ENCODE assay signal across 13 cellular contexts in genomic region chr19:3187662-3188511, GRCh38. TPM values are rescaled to one million over a fixed set of nuclear protein-coding genes. Genes with fewer than 3 reads are reported as not detected.
A peak's percentile ranks its signal among the peaks of the same experiment; 100 is the strongest.
DNase-seq lines count a peak whose midpoint lies in the region; ATAC-seq, FAIRE-seq and TF ChIP-seq lines count a peak whose summit lies in the region.
"Had no signal": no experiment of that assay in that cellular context is flagged by ENCODE, and none has a peak within 500 bp of the region (broad histone marks: within the 10 kb centered on the region; RNA-seq: fewer than 3 reads in every experiment).

No MANE protein-coding gene starts in this region.

- TF ChIP-seq RAD21 in A549 (conservative IDR thresholded peaks at IDR 0.05 in 1 of 2, IDR thresholded peaks at IDR 0.05 in 1 of 2) = no peak

- H3K4me1 ChIP-seq in A549 = peaks cover 11% of the 10 kb centered on the region

- no peak for TF ChIP-seq POLR2A in A549 (IDR thresholded peaks at IDR 0.05; ENCODE audit: low read length)

- H3K27ac Mint-ChIP-seq in activated CD8-positive, alpha-beta T cell treated with anti-CD3 and anti-CD28 coated beads for 36 hours = no peak overlapping the region
- no peak overlapping the region for H3K27ac Mint-ChIP-seq in memory B cell

- FAIRE-seq in A549 (lab: Jason Lieb, UNC) = no peak

- no peak for TF ChIP-seq EP300 in A549 (IDR thresholded peaks at IDR 0.05)

- 91% methylated on average over 30 of the region's 36 CpGs for WGBS in A549 (ENCODE audit: missing lambda C conversion rate)

- intact Hi-C loops in activated CD8-positive, alpha-beta T cell treated with anti-CD3 and anti-CD28 coated beads for 36 hours (cut with micrococcal nuclease) = no loop called here

- DNase-seq in A549 (ENCODE audit: low read depth in 1 of 2, low spot score in 1 of 2) = no peak
- DNase-seq in GM12864 (ENCODE audit: low read depth) = no peak
- no peak for DNase-seq in activated CD8-positive, alpha-beta T cell treated with anti-CD3 and anti-CD28 coated beads for 36 hours
- DNase-seq in memory B cell (ENCODE audit: low spot score in 2 of 2) = no peak
- no peak for DNase-seq in NCI-H510A treated with DMSO at 0.1 percent for 48 hours (lab: John Stamatoyannopoulos, UW)
- no peak for DNase-seq in HuH-7.5 (ENCODE audit: low spot score)
- DNase-seq: activated CD4-positive, alpha-beta T cell treated with anti-CD3 and anti-CD28 coated beads for 4 hours; NCI-H187; stimulated activated CD4-positive, alpha-beta T cell treated with anti-CD3 and anti-CD28 coated beads, Interleukin-4, amount 100 ng/mL, for 4 hours had no signal

- no peak for ATAC-seq in A549
- no peak for ATAC-seq in activated CD8-positive, alpha-beta T cell treated with anti-CD3 and anti-CD28 coated beads for 36 hours
- no peak for ATAC-seq in memory B cell (ENCODE audit: low read depth)
- no peak for ATAC-seq in GM18502 (IDR thresholded peaks at IDR 0.05; ENCODE audit: poor library complexity, unreplicated experiment)
- ATAC-seq in GM21717 (IDR thresholded peaks at IDR 0.05; ENCODE audit: unreplicated experiment) = no peak

- H3K9me3 Mint-ChIP-seq in activated CD8-positive, alpha-beta T cell treated with anti-CD3 and anti-CD28 coated beads for 36 hours = no peaks in the 10 kb centered on the region
- no peaks in the 10 kb centered on the region for H3K9me3 Mint-ChIP-seq in memory B cell

- TF ChIP-seq CTCF in A549 (IDR thresholded peaks at IDR 0.05) (no peak), GM12864 (IDR thresholded peaks at IDR 0.05; ENCODE audit: low read depth, low read length, missing control alignments) (no peak)
- no peak for TF ChIP-seq CTCF in activated CD8-positive, alpha-beta T cell treated with anti-CD3 and anti-CD28 coated beads for 36 hours (IDR thresholded peaks at IDR 0.05)

- CTCF ChIA-PET in A549 (lab: Yijun Ruan, JAX) = interaction anchor here (0.6 to 1.5 kb wide), 4 partner anchors 19 to 79 kb away, joined by 3 to 4 read pairs (median 3); no protein-coding TSS in a partner anchor
- CTCF ChIA-PET in activated CD8-positive, alpha-beta T cell treated with anti-CD3 and anti-CD28 coated beads for 36 hours (lab: Charles Lee) = interaction anchor here (1.2 to 1.3 kb wide), 2 partner anchors 79 to 84 kb away, joined by 3 to 4 read pairs; no protein-coding TSS in a partner anchor

- no peak overlapping the region for H3K4me3 ChIP-seq in A549
- H3K4me3 ChIP-seq in GM12864 (ENCODE audit: low read depth, low read length) = peak overlapping the region; percentile 85

- POLR2A ChIA-PET in A549 (lab: Yijun Ruan, JAX) = no interaction called here
- POLR2A ChIA-PET in activated CD8-positive, alpha-beta T cell treated with anti-CD3 and anti-CD28 coated beads for 36 hours (lab: Charles Lee) = interaction anchor here (0.5 to 2.3 kb wide), 2 partner anchors 16 to 17 kb away, joined by 3 to 5 read pairs; no protein-coding TSS in a partner anchor

- H3K27ac ChIP-seq in A549 = no peak overlapping the region; a peak in 1 of 6 replicates

- peaks cover 51% of the 10 kb centered on the region for H3K4me1 Mint-ChIP-seq in activated CD8-positive, alpha-beta T cell treated with anti-CD3 and anti-CD28 coated beads for 36 hours (ENCODE audit: low read depth)
- peaks cover 44% of the 10 kb centered on the region for H3K4me1 Mint-ChIP-seq in memory B cell

- H3K36me3 Mint-ChIP-seq in activated CD8-positive, alpha-beta T cell treated with anti-CD3 and anti-CD28 coated beads for 36 hours (ENCODE audit: low read depth) = peaks cover 41% of the 10 kb centered on the region
- peaks cover 16% of the 10 kb centered on the region for H3K36me3 Mint-ChIP-seq in memory B cell

- H3K27me3 Mint-ChIP-seq in activated CD8-positive, alpha-beta T cell treated with anti-CD3 and anti-CD28 coated beads for 36 hours = no peaks in the 10 kb centered on the region
- H3K27me3 Mint-ChIP-seq in memory B cell = no peaks in the 10 kb centered on the region

- H3K4me2 ChIP-seq in A549 = peak overlapping the region; percentile 90

- no peaks in the 10 kb centered on the region for H3K9me3 ChIP-seq in A549

- H3K4me3 Mint-ChIP-seq in activated CD8-positive, alpha-beta T cell treated with anti-CD3 and anti-CD28 coated beads for 36 hours = peak overlapping the region; percentile 93
- peak overlapping the region; percentile 69 for H3K4me3 Mint-ChIP-seq in memory B cell

TF ChIP-seq in A549, 52 proteins besides CTCF, POLR2A, EP300 and RAD21:
- no peak for TF ChIP-seq HDAC2 (IDR thresholded peaks at IDR 0.05)
- no peak for TF ChIP-seq KDM5A (IDR thresholded peaks at IDR 0.05)
- TF ChIP-seq FOSL2 (IDR thresholded peaks at IDR 0.05) = no peak
- TF ChIP-seq FOSL2 (CRISPR knock-in tag; IDR thresholded peaks at IDR 0.05) = no peak
- no peak for TF ChIP-seq GATA3 (IDR thresholded peaks at IDR 0.05; ENCODE audit: borderline replicate concordance)
- no peak for TF ChIP-seq ZSCAN20 (CRISPR knock-in tag; IDR thresholded peaks at IDR 0.05)

RNA-seq across cellular contexts. Expression of gene NCLN, which starts 2.2 kb away (rescaled TPM):
- polyA plus RNA-seq in A549 (2011; rRNA removed) (22.8 and 27.6 TPM in 2 replicates), A549 (2017; fragmentation: RNase III; extraction: RNeasy Plus Mini Kit Qiagen cat#74134 plus additional on column Dnase treatment) (55.5 to 58.5 TPM (median 55.5 TPM) in 3 replicates)
- polyA plus RNA-seq in A549 (2012; cell fraction: cytosol; rRNA removed) = 67.0 and 93.6 TPM in 2 replicates
- 158 and 222 TPM in 2 replicates for polyA plus RNA-seq in A549 (2012; cell fraction: nucleus; rRNA removed)
- 22.9 and 32.2 TPM in 2 replicates for polyA minus RNA-seq in A549 (2011; rRNA and poly(A)+ RNA removed)
- total RNA-seq in activated CD8-positive, alpha-beta T cell treated with anti-CD3 and anti-CD28 coated beads for 36 hours = 10 to 100 TPM; 55.9 to 56.8 TPM

RNA-seq across cellular contexts. Expression of gene S1PR4, which starts 9.3 kb away (rescaled TPM):
- polyA plus RNA-seq in A549 (2011; rRNA removed) (0.09 TPM in 1 of 2 replicates, not detected in the other), A549 (2017; fragmentation: RNase III; extraction: RNeasy Plus Mini Kit Qiagen cat#74134 plus additional on column Dnase treatment) (0.08 to 0.33 TPM (median 0.17 TPM) in 3 replicates)
- polyA plus RNA-seq in A549 (2012; cell fraction: cytosol; rRNA removed) = 0.19 and 0.22 TPM in 2 replicates
- polyA plus RNA-seq in A549 (2012; cell fraction: nucleus; rRNA removed) = 0.77 and 1.0 TPM in 2 replicates
- polyA minus RNA-seq in A549 (2011; rRNA and poly(A)+ RNA removed) = not detected in 2 replicates
- 10 to 100 TPM; 48.5 to 51.9 TPM for total RNA-seq in activated CD8-positive, alpha-beta T cell treated with anti-CD3 and anti-CD28 coated beads for 36 hours
- total RNA-seq: RPMI7951 had no signal

RNA-seq across cellular contexts. Expression of gene CELF5, which starts 36.6 kb away (rescaled TPM):
- polyA plus RNA-seq in A549 (2011; rRNA removed) (0.31 and 0.42 TPM in 2 replicates), A549 (2017; fragmentation: RNase III; extraction: RNeasy Plus Mini Kit Qiagen cat#74134 plus additional on column Dnase treatment) (0.61 to 0.87 TPM (median 0.75 TPM) in 3 replicates)
- 0.25 and 0.27 TPM in 2 replicates for polyA plus RNA-seq in A549 (2012; cell fraction: cytosol; rRNA removed)
- 0.92 and 0.99 TPM in 2 replicates for polyA plus RNA-seq in A549 (2012; cell fraction: nucleus; rRNA removed)
- 0.08 TPM in 1 of 2 replicates, not detected in the other for polyA minus RNA-seq in A549 (2011; rRNA and poly(A)+ RNA removed)
- total RNA-seq in activated CD8-positive, alpha-beta T cell treated with anti-CD3 and anti-CD28 coated beads for 36 hours = under 1 TPM; 0.20 to 0.56 TPM
- total RNA-seq: cardiac septum, RPMI7951 had no signal

RNA-seq across cellular contexts. Expression of gene GNA15, which starts 52.1 kb away (rescaled TPM):
- 0.06 and 0.07 TPM in 2 replicates for polyA plus RNA-seq in A549 (2011; rRNA removed)
- polyA plus RNA-seq in A549 (2012; cell fraction: cytosol; rRNA removed) = 0.07 and 0.10 TPM in 2 replicates
- polyA plus RNA-seq in A549 (2012; cell fraction: nucleus; rRNA removed) = 0.16 TPM in 1 of 2 replicates, not detected in the other
- polyA plus RNA-seq in A549 (2017; fragmentation: RNase III; extraction: RNeasy Plus Mini Kit Qiagen cat#74134 plus additional on column Dnase treatment) = 0.04 TPM in 1 of 3 replicates, not detected in the others
- polyA minus RNA-seq in A549 (2011; rRNA and poly(A)+ RNA removed) = not detected in 2 replicates
- total RNA-seq in activated CD8-positive, alpha-beta T cell treated with anti-CD3 and anti-CD28 coated beads for 36 hours = 10 to 100 TPM; 44.1 to 45.5 TPM
